16 cellular contexts compared by ENCODE assay signal in the genomic region with DNA sequence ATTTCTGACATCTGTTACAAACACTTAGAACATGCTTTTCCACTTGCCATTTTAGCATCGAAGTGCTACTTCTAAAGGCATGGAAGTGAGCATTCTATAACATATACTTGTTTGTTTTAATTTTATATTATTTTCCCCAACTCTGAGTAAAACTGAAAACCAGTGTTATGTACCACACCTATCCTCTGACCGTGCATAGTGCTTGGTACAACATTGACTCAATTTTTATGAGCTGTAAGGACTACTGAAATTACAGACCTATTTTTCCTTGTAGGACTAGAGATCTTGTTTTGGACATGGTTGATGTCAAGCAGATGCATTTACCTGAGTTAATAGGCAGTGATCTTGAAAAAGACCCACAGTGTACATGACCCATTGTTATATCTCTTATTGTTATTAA. TPM values are rescaled to one million over a fixed set of nuclear protein-coding genes. Genes with fewer than 3 reads are reported as not detected.
DNase-seq lines count a peak whose midpoint lies in the region; ATAC-seq and TF ChIP-seq lines count a peak whose summit lies in the region.
"Had no signal": no experiment of that assay in that cellular context is flagged by ENCODE, and none has a peak within 500 bp of the region (broad histone marks: within the 10 kb centered on the region; RNA-seq: fewer than 3 reads in every experiment).

No MANE protein-coding gene starts in this region.

- no peak overlapping the region for H3K27ac Mint-ChIP-seq in activated T-cell treated with anti-CD3 and anti-CD28 coated beads, Interleukin-2, amount 50 U/mL, for 72 hours
- peak overlapping the region; percentile 23 for H3K27ac Mint-ChIP-seq in activated T-helper 17 cell treated with anti-CD3 and anti-CD28 coated beads, Interleukin-2, amount 50 U/mL, for 72 hours
- H3K27ac Mint-ChIP-seq: H9, IgD-negative memory B cell had no signal

- peaks cover 26% of the 10 kb centered on the region for H3K4me1 Mint-ChIP-seq in activated T-cell treated with anti-CD3 and anti-CD28 coated beads, Interleukin-2, amount 50 U/mL, for 72 hours (ENCODE audit: low read depth)
- H3K4me1 Mint-ChIP-seq in activated T-helper 17 cell treated with anti-CD3 and anti-CD28 coated beads, Interleukin-2, amount 50 U/mL, for 72 hours: peaks cover 10% of the 10 kb centered on the region

- no peaks in the 10 kb centered on the region for H3K27me3 Mint-ChIP-seq in activated T-cell treated with anti-CD3 and anti-CD28 coated beads, Interleukin-2, amount 50 U/mL, for 72 hours (ENCODE audit: low read depth)
- H3K27me3 Mint-ChIP-seq in activated T-helper 17 cell treated with anti-CD3 and anti-CD28 coated beads, Interleukin-2, amount 50 U/mL, for 72 hours: no peaks in the 10 kb centered on the region
- H3K27me3 Mint-ChIP-seq: IgD-negative memory B cell had no signal

- H3K27me3 ChIP-seq in brain microvascular endothelial cell (replicated peaks): no peaks in the 10 kb centered on the region
- H3K27me3 ChIP-seq: BLaER1 had no signal

- H3K36me3 Mint-ChIP-seq in activated T-cell treated with anti-CD3 and anti-CD28 coated beads, Interleukin-2, amount 50 U/mL, for 72 hours (ENCODE audit: insufficient read depth in 2 of 2): peaks cover 0 to 26% of the 10 kb centered on the region in 2 donors
- peaks cover 77% of the 10 kb centered on the region for H3K36me3 Mint-ChIP-seq in activated T-helper 17 cell treated with anti-CD3 and anti-CD28 coated beads, Interleukin-2, amount 50 U/mL, for 72 hours (ENCODE audit: low read depth)

- no peak overlapping the region for H3K4me3 Mint-ChIP-seq in activated T-cell treated with anti-CD3 and anti-CD28 coated beads, Interleukin-2, amount 50 U/mL, for 72 hours
- H3K4me3 Mint-ChIP-seq in activated T-helper 17 cell treated with anti-CD3 and anti-CD28 coated beads, Interleukin-2, amount 50 U/mL, for 72 hours: no peak overlapping the region
- H3K4me3 Mint-ChIP-seq: H9 had no signal

- in situ Hi-C loops in brain microvascular endothelial cell (cut with HindIII; ENCODE audit: low pct_ligation_motif_present, low sequenced_read_pairs): no loop called here

- H3K27ac ChIP-seq in brain microvascular endothelial cell: no peak overlapping the region
- H3K27ac ChIP-seq: A549, BLaER1 had no signal

- no peaks in the 10 kb centered on the region for H3K9me3 Mint-ChIP-seq in activated T-cell treated with anti-CD3 and anti-CD28 coated beads, Interleukin-2, amount 50 U/mL, for 72 hours
- no peaks in the 10 kb centered on the region for H3K9me3 Mint-ChIP-seq in activated T-helper 17 cell treated with anti-CD3 and anti-CD28 coated beads, Interleukin-2, amount 50 U/mL, for 72 hours
- H3K9me3 Mint-ChIP-seq: H9 had no signal

- H3K4me3 ChIP-seq in GM12865 (ENCODE audit: low read depth, low read length) (no peak overlapping the region), brain microvascular endothelial cell (ENCODE audit: low read depth, low read length) (no peak overlapping the region)
- H3K4me3 ChIP-seq: A549, BLaER1 had no signal

- DNase-seq in activated T-cell treated with anti-CD3 and anti-CD28 coated beads, Interleukin-2, amount 50 U/mL, for 72 hours: no peak
- no peak for DNase-seq in activated T-cell treated with anti-CD3 and anti-CD28 coated beads, Interleukin-2, amount 50 U/mL, for 48 hours
- peak; percentile 43 for DNase-seq in GM12865 (ENCODE audit: low read depth)
- DNase-seq in brain microvascular endothelial cell: no peak
- no peak for DNase-seq in stimulated activated CD4-positive, alpha-beta T cell treated with anti-CD3 and anti-CD28 coated beads, Interleukin-15, amount 100 ng/mL, for 24 hours
- no peak for DNase-seq in SKM-1 treated with dmso at 0.1 percent for 144 hours (lab: John Stamatoyannopoulos, UW; ENCODE audit: unreplicated experiment)
- DNase-seq: AML-193, Calu3, DMS 273 treated with DMSO at 0.1 percent for 48 hours, GOT3, H9 had no signal

- H3K36me3 ChIP-seq in brain microvascular endothelial cell (replicated peaks): peaks cover 17% of the 10 kb centered on the region

- ATAC-seq in activated T-cell treated with anti-CD3 and anti-CD28 coated beads, Interleukin-2, amount 50 U/mL, for 72 hours (replicated peaks in 1 of 2): peak; percentile 55 to 82
- ATAC-seq in GM18868 (IDR thresholded peaks at IDR 0.05; ENCODE audit: unreplicated experiment): peak; percentile 53
- ATAC-seq in activated T-helper 17 cell treated with anti-CD3 and anti-CD28 coated beads, Interleukin-2, amount 50 U/mL, for 72 hours (replicated peaks): peak; percentile 92
- ATAC-seq: A549 had no signal

- TF ChIP-seq CTCF in GM12865 (IDR thresholded peaks at IDR 0.05; ENCODE audit: insufficient read depth, low read depth, low read length, missing control alignments) (no peak), brain microvascular endothelial cell (IDR thresholded peaks at IDR 0.05; ENCODE audit: low read depth, low read length, missing control alignments) (no peak)

RNA-seq across cellular contexts. Expression of gene CCNB2, which starts 51.5 kb away (rescaled TPM):
- 10 to 100 TPM; 65.9 to 77.8 TPM for total RNA-seq in activated T-cell treated with anti-CD3 and anti-CD28 coated beads, Interleukin-2, amount 50 U/mL, for 72 hours
- 10 to 100 TPM; 68.5 to 72.8 TPM for total RNA-seq in activated T-helper 17 cell treated with anti-CD3 and anti-CD28 coated beads, Interleukin-2, amount 50 U/mL, for 72 hours
